ENCODE assay signal across 1 cellular context in the genomic region with DNA sequence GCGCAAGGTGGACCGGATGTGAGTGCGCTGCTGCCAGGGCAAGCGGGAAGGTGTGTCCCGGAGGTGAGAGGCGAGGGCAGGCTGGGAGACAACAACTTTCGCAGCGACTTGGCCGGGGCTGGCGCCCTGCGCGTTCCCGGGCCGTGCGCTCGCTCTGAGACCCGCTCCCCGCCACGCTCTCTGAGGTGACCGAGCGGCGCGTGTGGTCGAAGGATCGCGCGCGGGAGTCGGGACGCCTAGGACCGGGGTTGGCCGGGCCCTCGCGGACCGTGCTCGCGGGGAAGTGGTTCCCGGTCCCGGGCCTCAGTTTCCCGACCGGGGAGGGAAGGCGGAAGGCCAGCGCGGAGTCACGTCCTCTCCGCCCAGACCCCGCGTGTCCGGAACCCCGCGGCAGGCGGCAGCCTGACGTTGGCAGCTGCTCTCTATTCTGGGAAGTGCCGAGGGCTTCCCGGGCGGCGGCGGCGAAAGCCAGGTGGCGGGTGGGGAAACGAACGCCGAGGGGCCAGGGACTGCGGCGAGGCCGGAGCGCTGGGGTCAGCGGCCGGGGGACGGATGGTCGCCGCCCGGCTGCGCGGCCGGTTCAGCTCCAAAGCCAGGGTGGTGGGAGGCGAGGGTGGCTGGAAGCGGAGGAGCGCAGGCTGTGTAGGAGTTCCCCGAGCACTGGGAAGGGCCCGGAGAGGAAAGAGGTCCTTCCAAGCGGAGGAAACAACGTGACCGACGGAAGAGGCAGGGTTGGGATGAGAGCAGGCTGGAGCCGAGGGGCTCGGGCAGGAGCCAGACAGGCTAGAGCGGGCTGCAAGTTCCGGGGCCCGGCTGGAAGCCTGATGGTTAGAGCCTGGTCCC.
TF ChIP-seq lines count a peak whose summit lies in the region.

No MANE protein-coding gene starts in this region.

TF ChIP-seq in HepG2, 621 proteins besides CTCF, POLR2A, EP300 and RAD21 (continued from another document and continues in another):
- TF ChIP-seq, protein P1, sequence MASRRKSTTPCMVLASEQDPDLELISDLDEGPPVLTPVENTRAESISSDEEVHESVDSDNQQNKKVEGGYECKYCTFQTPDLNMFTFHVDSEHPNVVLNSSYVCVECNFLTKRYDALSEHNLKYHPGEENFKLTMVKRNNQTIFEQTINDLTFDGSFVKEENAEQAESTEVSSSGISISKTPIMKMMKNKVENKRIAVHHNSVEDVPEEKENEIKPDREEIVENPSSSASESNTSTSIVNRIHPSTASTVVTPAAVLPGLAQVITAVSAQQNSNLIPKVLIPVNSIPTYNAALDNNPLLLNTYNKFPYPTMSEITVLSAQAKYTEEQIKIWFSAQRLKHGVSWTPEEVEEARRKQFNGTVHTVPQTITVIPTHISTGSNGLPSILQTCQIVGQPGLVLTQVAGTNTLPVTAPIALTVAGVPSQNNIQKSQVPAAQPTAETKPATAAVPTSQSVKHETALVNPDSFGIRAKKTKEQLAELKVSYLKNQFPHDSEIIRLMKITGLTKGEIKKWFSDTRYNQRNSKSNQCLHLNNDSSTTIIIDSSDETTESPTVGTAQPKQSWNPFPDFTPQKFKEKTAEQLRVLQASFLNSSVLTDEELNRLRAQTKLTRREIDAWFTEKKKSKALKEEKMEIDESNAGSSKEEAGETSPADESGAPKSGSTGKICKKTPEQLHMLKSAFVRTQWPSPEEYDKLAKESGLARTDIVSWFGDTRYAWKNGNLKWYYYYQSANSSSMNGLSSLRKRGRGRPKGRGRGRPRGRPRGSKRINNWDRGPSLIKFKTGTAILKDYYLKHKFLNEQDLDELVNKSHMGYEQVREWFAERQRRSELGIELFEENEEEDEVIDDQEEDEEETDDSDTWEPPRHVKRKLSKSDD (CRISPR knock-in tag; IDR thresholded peaks at IDR 0.05; ENCODE audit: low read depth), result no peak
- TF ChIP-seq, protein P2, sequence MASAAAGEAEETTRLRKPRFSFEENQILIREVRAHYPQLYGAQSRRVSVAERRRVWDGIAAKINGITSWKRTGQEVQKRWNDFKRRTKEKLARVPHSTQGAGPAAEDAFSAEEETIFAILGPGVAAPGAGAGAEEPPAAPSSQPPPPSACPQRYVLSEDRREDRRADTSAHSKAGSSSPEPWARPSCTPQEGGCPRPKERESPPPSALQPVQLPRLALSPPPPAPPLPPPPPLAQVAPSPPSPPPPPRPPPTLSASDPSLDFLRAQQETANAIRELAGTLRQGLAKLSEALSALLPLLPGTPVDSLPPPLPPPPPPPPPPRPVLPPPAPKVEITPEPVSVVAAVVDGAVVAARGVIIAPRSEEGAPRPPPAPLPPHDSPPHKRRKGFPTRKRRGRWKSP (CRISPR knock-in tag; IDR thresholded peaks at IDR 0.05), result peak; percentile 87
- TF ChIP-seq CHCHD3 (CRISPR knock-in tag; IDR thresholded peaks at IDR 0.05) (no peak; the same call in 1 of the 2 replicates), ADNP (CRISPR knock-in tag; IDR thresholded peaks at IDR 0.05) (no peak), ZNF431 (CRISPR knock-in tag; IDR thresholded peaks at IDR 0.05; ENCODE audit: borderline replicate concordance, low read depth) (peak; percentile 27; the same call in 1 of the 2 replicates), MTA1 (CRISPR knock-in tag; IDR thresholded peaks at IDR 0.05; ENCODE audit: borderline replicate concordance) (peak; percentile 46; the same call in 1 of the 2 replicates), YEATS2 (CRISPR knock-in tag; IDR thresholded peaks at IDR 0.05; ENCODE audit: borderline replicate concordance) (0 out of 2 replicates have a peak, but pooled peaks have one; percentile 8), RARG (CRISPR knock-in tag; IDR thresholded peaks at IDR 0.05; ENCODE audit: low read depth) (no peak), KDM6A (CRISPR knock-in tag; IDR thresholded peaks at IDR 0.05; ENCODE audit: low read depth) (no peak), WIZ (CRISPR knock-in tag; IDR thresholded peaks at IDR 0.05) (no peak; the same call in 1 of the 2 replicates), ZNF121 (CRISPR knock-in tag; IDR thresholded peaks at IDR 0.05) (peak; percentile 45; the same call in 1 of the 2 replicates), ONECUT2 (CRISPR knock-in tag; IDR thresholded peaks at IDR 0.05) (no peak), AKAP8 (CRISPR knock-in tag; IDR thresholded peaks at IDR 0.05) (peak; percentile 52), ZBTB38 (CRISPR knock-in tag; IDR thresholded peaks at IDR 0.05) (no peak), RXRB (CRISPR knock-in tag; IDR thresholded peaks at IDR 0.05; ENCODE audit: borderline replicate concordance) (no peak), KAT2B (IDR thresholded peaks at IDR 0.05; ENCODE audit: borderline replicate concordance, low read depth, low read length) (no peak), TGIF2 (CRISPR knock-in tag; IDR thresholded peaks at IDR 0.05) (no peak), GABPB1 (CRISPR knock-in tag; IDR thresholded peaks at IDR 0.05) (peak; percentile 86), ZNF326 (CRISPR knock-in tag; IDR thresholded peaks at IDR 0.05; ENCODE audit: borderline replicate concordance) (no peak), ZNF713 (CRISPR knock-in tag; IDR thresholded peaks at IDR 0.05) (no peak), PAWR (CRISPR knock-in tag; IDR thresholded peaks at IDR 0.05; ENCODE audit: borderline replicate concordance) (no peak), RBFOX2 (IDR thresholded peaks at IDR 0.05; ENCODE audit: low read depth, low read length) (peak; percentile 84), ATRX (CRISPR knock-in tag; IDR thresholded peaks at IDR 0.05; ENCODE audit: borderline replicate concordance) (no peak), ZNF3 (CRISPR knock-in tag; IDR thresholded peaks at IDR 0.05) (no peak), HDAC1 (CRISPR knock-in tag; IDR thresholded peaks at IDR 0.05) (peak; percentile 70), SAFB2 (CRISPR knock-in tag; IDR thresholded peaks at IDR 0.05; ENCODE audit: borderline replicate concordance, low read depth) (peak; percentile 37; the same call in 1 of the 2 replicates), ZNF251 (CRISPR knock-in tag; IDR thresholded peaks at IDR 0.05) (no peak), FOXK2 (IDR thresholded peaks at IDR 0.05) (no peak), ERF (CRISPR knock-in tag; IDR thresholded peaks at IDR 0.05) (0 out of 2 replicates have a peak, but pooled peaks have one; percentile 17), ZNF30 (CRISPR knock-in tag; IDR thresholded peaks at IDR 0.05) (no peak), NR2F6 (IDR thresholded peaks at IDR 0.05) (no peak), NR2F6 (CRISPR knock-in tag; IDR thresholded peaks at IDR 0.05) (no peak; the same call in 1 of the 2 replicates), MYNN (CRISPR knock-in tag; IDR thresholded peaks at IDR 0.05; ENCODE audit: low read depth) (no peak), PTBP1 (IDR thresholded peaks at IDR 0.05; ENCODE audit: low read depth, low read length, poor library complexity, severe bottlenecking) (no peak), RFX3 (CRISPR knock-in tag; IDR thresholded peaks at IDR 0.05) (no peak), PITX1 (CRISPR knock-in tag; IDR thresholded peaks at IDR 0.05) (0 out of 2 replicates have a peak, but pooled peaks have one; percentile 8), NRL (CRISPR knock-in tag; IDR thresholded peaks at IDR 0.05; ENCODE audit: borderline replicate concordance) (peak; percentile 89; the same call in 1 of the 2 replicates), ZNF124 (CRISPR knock-in tag; IDR thresholded peaks at IDR 0.05) (no peak)
- TF ChIP-seq, protein P3, sequence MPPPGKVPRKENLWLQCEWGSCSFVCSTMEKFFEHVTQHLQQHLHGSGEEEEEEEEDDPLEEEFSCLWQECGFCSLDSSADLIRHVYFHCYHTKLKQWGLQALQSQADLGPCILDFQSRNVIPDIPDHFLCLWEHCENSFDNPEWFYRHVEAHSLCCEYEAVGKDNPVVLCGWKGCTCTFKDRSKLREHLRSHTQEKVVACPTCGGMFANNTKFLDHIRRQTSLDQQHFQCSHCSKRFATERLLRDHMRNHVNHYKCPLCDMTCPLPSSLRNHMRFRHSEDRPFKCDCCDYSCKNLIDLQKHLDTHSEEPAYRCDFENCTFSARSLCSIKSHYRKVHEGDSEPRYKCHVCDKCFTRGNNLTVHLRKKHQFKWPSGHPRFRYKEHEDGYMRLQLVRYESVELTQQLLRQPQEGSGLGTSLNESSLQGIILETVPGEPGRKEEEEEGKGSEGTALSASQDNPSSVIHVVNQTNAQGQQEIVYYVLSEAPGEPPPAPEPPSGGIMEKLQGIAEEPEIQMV (CRISPR knock-in tag; IDR thresholded peaks at IDR 0.05; ENCODE audit: low read depth), result no peak
- TF ChIP-seq, protein P4, sequence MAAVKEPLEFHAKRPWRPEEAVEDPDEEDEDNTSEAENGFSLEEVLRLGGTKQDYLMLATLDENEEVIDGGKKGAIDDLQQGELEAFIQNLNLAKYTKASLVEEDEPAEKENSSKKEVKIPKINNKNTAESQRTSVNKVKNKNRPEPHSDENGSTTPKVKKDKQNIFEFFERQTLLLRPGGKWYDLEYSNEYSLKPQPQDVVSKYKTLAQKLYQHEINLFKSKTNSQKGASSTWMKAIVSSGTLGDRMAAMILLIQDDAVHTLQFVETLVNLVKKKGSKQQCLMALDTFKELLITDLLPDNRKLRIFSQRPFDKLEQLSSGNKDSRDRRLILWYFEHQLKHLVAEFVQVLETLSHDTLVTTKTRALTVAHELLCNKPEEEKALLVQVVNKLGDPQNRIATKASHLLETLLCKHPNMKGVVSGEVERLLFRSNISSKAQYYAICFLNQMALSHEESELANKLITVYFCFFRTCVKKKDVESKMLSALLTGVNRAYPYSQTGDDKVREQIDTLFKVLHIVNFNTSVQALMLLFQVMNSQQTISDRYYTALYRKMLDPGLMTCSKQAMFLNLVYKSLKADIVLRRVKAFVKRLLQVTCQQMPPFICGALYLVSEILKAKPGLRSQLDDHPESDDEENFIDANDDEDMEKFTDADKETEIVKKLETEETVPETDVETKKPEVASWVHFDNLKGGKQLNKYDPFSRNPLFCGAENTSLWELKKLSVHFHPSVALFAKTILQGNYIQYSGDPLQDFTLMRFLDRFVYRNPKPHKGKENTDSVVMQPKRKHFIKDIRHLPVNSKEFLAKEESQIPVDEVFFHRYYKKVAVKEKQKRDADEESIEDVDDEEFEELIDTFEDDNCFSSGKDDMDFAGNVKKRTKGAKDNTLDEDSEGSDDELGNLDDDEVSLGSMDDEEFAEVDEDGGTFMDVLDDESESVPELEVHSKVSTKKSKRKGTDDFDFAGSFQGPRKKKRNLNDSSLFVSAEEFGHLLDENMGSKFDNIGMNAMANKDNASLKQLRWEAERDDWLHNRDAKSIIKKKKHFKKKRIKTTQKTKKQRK (IDR thresholded peaks at IDR 0.05; ENCODE audit: low read length), result no peak
- TF ChIP-seq, protein P5, sequence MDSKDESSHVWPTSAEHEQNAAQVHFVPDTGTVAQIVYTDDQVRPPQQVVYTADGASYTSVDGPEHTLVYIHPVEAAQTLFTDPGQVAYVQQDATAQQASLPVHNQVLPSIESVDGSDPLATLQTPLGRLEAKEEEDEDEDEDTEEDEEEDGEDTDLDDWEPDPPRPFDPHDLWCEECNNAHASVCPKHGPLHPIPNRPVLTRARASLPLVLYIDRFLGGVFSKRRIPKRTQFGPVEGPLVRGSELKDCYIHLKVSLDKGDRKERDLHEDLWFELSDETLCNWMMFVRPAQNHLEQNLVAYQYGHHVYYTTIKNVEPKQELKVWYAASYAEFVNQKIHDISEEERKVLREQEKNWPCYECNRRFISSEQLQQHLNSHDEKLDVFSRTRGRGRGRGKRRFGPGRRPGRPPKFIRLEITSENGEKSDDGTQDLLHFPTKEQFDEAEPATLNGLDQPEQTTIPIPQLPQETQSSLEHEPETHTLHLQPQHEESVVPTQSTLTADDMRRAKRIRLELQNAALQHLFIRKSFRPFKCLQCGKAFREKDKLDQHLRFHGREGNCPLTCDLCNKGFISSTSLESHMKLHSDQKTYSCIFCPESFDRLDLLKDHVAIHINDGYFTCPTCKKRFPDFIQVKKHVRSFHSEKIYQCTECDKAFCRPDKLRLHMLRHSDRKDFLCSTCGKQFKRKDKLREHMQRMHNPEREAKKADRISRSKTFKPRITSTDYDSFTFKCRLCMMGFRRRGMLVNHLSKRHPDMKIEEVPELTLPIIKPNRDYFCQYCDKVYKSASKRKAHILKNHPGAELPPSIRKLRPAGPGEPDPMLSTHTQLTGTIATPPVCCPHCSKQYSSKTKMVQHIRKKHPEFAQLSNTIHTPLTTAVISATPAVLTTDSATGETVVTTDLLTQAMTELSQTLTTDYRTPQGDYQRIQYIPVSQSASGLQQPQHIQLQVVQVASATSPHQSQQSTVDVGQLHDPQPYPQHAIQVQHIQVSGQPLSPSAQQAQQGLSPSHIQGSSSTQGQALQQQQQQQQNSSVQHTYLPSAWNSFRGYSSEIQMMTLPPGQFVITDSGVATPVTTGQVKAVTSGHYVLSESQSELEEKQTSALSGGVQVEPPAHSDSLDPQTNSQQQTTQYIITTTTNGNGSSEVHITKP (CRISPR knock-in tag; IDR thresholded peaks at IDR 0.05; ENCODE audit: low read depth), result no peak
- TF ChIP-seq, protein P6, sequence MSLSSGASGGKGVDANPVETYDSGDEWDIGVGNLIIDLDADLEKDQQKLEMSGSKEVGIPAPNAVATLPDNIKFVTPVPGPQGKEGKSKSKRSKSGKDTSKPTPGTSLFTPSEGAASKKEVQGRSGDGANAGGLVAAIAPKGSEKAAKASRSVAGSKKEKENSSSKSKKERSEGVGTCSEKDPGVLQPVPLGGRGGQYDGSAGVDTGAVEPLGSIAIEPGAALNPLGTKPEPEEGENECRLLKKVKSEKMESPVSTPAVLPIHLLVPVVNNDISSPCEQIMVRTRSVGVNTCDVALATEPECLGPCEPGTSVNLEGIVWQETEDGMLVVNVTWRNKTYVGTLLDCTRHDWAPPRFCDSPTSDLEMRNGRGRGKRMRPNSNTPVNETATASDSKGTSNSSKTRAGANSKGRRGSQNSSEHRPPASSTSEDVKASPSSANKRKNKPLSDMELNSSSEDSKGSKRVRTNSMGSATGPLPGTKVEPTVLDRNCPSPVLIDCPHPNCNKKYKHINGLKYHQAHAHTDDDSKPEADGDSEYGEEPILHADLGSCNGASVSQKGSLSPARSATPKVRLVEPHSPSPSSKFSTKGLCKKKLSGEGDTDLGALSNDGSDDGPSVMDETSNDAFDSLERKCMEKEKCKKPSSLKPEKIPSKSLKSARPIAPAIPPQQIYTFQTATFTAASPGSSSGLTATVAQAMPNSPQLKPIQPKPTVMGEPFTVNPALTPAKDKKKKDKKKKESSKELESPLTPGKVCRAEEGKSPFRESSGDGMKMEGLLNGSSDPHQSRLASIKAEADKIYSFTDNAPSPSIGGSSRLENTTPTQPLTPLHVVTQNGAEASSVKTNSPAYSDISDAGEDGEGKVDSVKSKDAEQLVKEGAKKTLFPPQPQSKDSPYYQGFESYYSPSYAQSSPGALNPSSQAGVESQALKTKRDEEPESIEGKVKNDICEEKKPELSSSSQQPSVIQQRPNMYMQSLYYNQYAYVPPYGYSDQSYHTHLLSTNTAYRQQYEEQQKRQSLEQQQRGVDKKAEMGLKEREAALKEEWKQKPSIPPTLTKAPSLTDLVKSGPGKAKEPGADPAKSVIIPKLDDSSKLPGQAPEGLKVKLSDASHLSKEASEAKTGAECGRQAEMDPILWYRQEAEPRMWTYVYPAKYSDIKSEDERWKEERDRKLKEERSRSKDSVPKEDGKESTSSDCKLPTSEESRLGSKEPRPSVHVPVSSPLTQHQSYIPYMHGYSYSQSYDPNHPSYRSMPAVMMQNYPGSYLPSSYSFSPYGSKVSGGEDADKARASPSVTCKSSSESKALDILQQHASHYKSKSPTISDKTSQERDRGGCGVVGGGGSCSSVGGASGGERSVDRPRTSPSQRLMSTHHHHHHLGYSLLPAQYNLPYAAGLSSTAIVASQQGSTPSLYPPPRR (CRISPR knock-in tag; IDR thresholded peaks at IDR 0.05; ENCODE audit: borderline replicate concordance), result no peak
